In the genomic region with DNA sequence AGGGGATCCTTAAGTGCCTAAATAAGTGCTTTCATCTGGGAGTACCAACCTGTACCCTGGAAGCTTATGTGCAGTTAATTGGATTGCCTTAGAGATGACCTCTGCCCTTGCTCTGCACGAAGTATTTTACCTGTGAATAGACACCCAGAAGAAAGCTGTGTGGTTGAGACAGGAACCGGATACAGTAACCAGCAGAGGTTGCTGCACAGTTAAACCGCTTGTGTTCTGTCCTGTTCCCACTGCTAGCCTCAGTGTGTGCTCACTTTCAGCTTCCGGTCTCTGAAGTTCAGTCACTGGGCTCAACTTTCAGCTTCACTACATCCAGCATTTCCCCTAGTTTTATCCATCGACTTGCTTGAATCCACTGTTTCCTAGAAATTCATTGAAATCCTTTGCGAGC, we compare ENCODE assay signal across 2 cellular contexts.
TF ChIP-seq lines count a peak whose summit lies in the region.

No MANE protein-coding gene starts in this region.

TF ChIP-seq in IMR-90, 13 proteins besides CTCF, POLR2A, EP300 and RAD21:
- TF ChIP-seq ELK1 (IDR thresholded peaks at IDR 0.05; ENCODE audit: borderline replicate concordance, low read depth, low read length), result no peak
- TF ChIP-seq RCOR1 (IDR thresholded peaks at IDR 0.05; ENCODE audit: insufficient replicate concordance, low read length), result no peak
- no peak for TF ChIP-seq MXI1 (IDR thresholded peaks at IDR 0.05; ENCODE audit: borderline replicate concordance, low read depth, low read length)
- TF ChIP-seq FOS (IDR thresholded peaks at IDR 0.05; ENCODE audit: low read depth, low read length), result no peak
- no peak for TF ChIP-seq MAFK (IDR thresholded peaks at IDR 0.05; ENCODE audit: low read depth, low read length)
- TF ChIP-seq USF2 (IDR thresholded peaks at IDR 0.05; ENCODE audit: low read depth, low read length), result no peak
- no peak for TF ChIP-seq SMC3 (IDR thresholded peaks at IDR 0.05; ENCODE audit: low read depth, low read length)
- no peak for TF ChIP-seq CHD1 (IDR thresholded peaks at IDR 0.05; ENCODE audit: low read depth, low read length)
- TF ChIP-seq RFX5 (IDR thresholded peaks at IDR 0.05; ENCODE audit: low read depth, low read length), result no peak
- TF ChIP-seq CEBPB (IDR thresholded peaks at IDR 0.05; ENCODE audit: low read depth, low read length), result no peak
- no peak for TF ChIP-seq NFE2L2 (IDR thresholded peaks at IDR 0.05; ENCODE audit: low read depth, low read length)
- no peak for TF ChIP-seq BHLHE40 (IDR thresholded peaks at IDR 0.05; ENCODE audit: low read depth, low read length)

TF ChIP-seq in WTC11, 78 proteins besides CTCF, POLR2A, EP300 and RAD21 (continued from another document):
- TF ChIP-seq USF2 (CRISPR knock-in tag; IDR thresholded peaks at IDR 0.05) (no peak), AFF4 (CRISPR knock-in tag; IDR thresholded peaks at IDR 0.05; ENCODE audit: borderline replicate concordance) (no peak), SMAD4 (CRISPR knock-in tag; IDR thresholded peaks at IDR 0.05) (no peak), ATF2 (CRISPR knock-in tag; IDR thresholded peaks at IDR 0.05; ENCODE audit: borderline replicate concordance, low read depth) (no peak)
